1 cellular context compared by ENCODE assay signal in the genomic region with DNA sequence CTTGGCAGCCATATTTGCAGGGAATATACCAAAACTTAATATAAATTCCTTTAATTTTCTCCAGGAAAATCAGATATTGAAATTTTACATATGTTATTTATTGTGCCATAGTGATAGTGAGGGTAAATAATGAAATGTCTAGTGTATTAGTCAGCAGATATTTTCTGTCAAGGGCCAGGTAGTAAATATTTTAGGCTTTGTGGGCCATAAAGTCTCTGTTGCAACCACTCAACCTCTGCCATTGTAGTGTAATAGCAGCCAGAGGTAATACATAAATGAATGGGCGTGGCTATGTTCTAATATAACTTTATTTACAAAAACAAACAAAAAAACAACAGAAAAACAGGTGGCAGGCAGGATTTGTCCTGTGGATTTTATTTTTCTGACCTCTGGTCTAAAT.
TF ChIP-seq lines count a peak whose summit lies in the region.

No MANE protein-coding gene starts in this region.

TF ChIP-seq in GM12878, 131 proteins besides CTCF, POLR2A, EP300 and RAD21:
- no peak for TF ChIP-seq BCL3 (IDR thresholded peaks at IDR 0.05; ENCODE audit: borderline replicate concordance, insufficient read depth, low read depth, low read length, poor library complexity, severe bottlenecking)
- TF ChIP-seq, protein P1, sequence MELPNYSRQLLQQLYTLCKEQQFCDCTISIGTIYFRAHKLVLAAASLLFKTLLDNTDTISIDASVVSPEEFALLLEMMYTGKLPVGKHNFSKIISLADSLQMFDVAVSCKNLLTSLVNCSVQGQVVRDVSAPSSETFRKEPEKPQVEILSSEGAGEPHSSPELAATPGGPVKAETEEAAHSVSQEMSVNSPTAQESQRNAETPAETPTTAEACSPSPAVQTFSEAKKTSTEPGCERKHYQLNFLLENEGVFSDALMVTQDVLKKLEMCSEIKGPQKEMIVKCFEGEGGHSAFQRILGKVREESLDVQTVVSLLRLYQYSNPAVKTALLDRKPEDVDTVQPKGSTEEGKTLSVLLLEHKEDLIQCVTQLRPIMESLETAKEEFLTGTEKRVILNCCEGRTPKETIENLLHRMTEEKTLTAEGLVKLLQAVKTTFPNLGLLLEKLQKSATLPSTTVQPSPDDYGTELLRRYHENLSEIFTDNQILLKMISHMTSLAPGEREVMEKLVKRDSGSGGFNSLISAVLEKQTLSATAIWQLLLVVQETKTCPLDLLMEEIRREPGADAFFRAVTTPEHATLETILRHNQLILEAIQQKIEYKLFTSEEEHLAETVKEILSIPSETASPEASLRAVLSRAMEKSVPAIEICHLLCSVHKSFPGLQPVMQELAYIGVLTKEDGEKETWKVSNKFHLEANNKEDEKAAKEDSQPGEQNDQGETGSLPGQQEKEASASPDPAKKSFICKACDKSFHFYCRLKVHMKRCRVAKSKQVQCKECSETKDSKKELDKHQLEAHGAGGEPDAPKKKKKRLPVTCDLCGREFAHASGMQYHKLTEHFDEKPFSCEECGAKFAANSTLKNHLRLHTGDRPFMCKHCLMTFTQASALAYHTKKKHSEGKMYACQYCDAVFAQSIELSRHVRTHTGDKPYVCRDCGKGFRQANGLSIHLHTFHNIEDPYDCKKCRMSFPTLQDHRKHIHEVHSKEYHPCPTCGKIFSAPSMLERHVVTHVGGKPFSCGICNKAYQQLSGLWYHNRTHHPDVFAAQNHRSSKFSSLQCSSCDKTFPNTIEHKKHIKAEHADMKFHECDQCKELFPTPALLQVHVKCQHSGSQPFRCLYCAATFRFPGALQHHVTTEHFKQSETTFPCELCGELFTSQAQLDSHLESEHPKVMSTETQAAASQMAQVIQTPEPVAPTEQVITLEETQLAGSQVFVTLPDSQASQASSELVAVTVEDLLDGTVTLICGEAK (IDR thresholded peaks at IDR 0.05; ENCODE audit: borderline replicate concordance): peak; percentile 62; the same call in 1 of the 2 replicates
TF ChIP-seq in GM12878: peak in this region for 1.
